Comparison of ENCODE assay signal across 2 cellular contexts in genomic region chr14:92392726-92393125, GRCh38.
TF ChIP-seq lines count a peak whose summit lies in the region.

No MANE protein-coding gene starts in this region.

TF ChIP-seq in HepG2, 621 proteins besides CTCF, POLR2A, EP300 and RAD21:
- TF ChIP-seq MNT (IDR thresholded peaks at IDR 0.05) (peak; percentile 57), PCBP1 (IDR thresholded peaks at IDR 0.05; ENCODE audit: borderline replicate concordance, low read depth, low read length) (no peak), RAD51 (IDR thresholded peaks at IDR 0.05; ENCODE audit: borderline replicate concordance) (peak; percentile 29; the same call in 1 of the 2 replicates), USF2 (IDR thresholded peaks at IDR 0.05; ENCODE audit: low read depth, low read length) (peak; percentile 42; the same call in 1 of the 2 replicates), USF2 (CRISPR knock-in tag; IDR thresholded peaks at IDR 0.05; ENCODE audit: borderline replicate concordance) (no peak), MED1 (CRISPR knock-in tag; IDR thresholded peaks at IDR 0.05) (no peak), ZNF30 (CRISPR knock-in tag; IDR thresholded peaks at IDR 0.05) (no peak), AGO1 (IDR thresholded peaks at IDR 0.05; ENCODE audit: low read depth, low read length, poor library complexity, severe bottlenecking) (no peak), CREB1 (IDR thresholded peaks at IDR 0.05) (peak; percentile 59), CREB1 (CRISPR knock-in tag; IDR thresholded peaks at IDR 0.05) (no peak), SRF (IDR thresholded peaks at IDR 0.05; ENCODE audit: low read depth, low read length) (no peak), ZNF639 (CRISPR knock-in tag; conservative IDR thresholded peaks at IDR 0.05) (no peak)

TF ChIP-seq in GM12878, 131 proteins besides CTCF, POLR2A, EP300 and RAD21 (continued from another document):
- TF ChIP-seq ZBTB4 (CRISPR knock-in tag; IDR thresholded peaks at IDR 0.05) (no peak), BMI1 (IDR thresholded peaks at IDR 0.05; ENCODE audit: borderline replicate concordance) (no peak), SIX5 (IDR thresholded peaks at IDR 0.05; ENCODE audit: low read depth, low read length, severe bottlenecking) (no peak), GATAD2B (conservative IDR thresholded peaks at IDR 0.05; ENCODE audit: low read depth) (no peak), HDAC2 (IDR thresholded peaks at IDR 0.05) (no peak), SMARCA5 (IDR thresholded peaks at IDR 0.05) (no peak), ATF2 (IDR thresholded peaks at IDR 0.05; ENCODE audit: low read length) (no peak), KLF5 (IDR thresholded peaks at IDR 0.05; ENCODE audit: partially characterized antibody) (no peak), SUZ12 (IDR thresholded peaks at IDR 0.05; ENCODE audit: unreplicated experiment) (no peak), ELK1 (IDR thresholded peaks at IDR 0.05; ENCODE audit: low read depth, low read length) (no peak), CBFB (IDR thresholded peaks at IDR 0.05; ENCODE audit: low read depth) (no peak)
TF ChIP-seq in GM12878: peak in this region for 0.
